In the genomic region with DNA sequence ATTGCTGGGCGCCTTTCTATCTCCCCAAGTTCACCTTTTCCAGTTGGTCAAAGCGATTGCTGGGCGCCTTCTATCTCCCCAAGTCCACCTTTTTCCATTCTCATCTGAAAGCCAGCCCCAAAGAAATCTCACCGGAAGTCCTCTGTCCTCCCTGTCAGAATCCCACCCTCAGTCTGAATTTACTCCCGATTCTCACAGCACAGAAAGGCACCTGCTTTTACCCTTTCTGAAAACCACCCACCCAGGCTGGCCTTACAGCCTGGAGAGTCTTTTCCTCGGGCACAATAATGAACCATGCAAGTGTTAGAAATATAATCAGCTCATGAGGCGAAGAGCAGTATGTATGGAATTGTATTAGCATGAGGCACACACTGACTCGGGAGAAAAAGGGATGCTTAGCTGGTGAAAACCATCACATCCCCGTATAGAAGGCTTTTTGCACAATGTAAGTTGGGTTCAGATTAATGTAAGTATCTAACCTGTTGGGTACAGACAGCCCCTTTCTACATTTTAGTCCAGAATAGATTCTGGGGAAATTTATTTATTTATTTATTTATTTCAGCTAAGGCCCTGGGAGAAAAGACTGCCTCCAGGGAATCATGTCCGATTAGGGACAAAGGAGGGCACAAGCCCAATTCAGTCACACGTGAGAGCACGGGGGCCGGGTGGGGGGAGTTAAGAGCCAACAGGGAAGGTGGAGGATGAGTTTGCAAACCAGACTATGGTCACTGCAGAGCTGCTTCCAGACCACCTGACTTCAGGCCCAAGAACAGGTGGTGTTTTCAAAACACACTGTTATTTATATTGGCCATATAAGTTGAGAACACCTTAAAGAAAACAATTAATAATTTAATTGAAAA, we compare ENCODE assay signal across 8 cellular contexts. TPM values are rescaled to one million over a fixed set of nuclear protein-coding genes. Genes with fewer than 3 reads are reported as not detected.
DNase-seq lines count a peak whose midpoint lies in the region; ATAC-seq and TF ChIP-seq lines count a peak whose summit lies in the region.

No MANE protein-coding gene starts in this region.

- H3K36me3 ChIP-seq in A673 (ENCODE audit: insufficient read depth, low read length, poor library complexity, severe bottlenecking) (no peaks in the 10 kb centered on the region), endodermal cell (ENCODE audit: control insufficient read depth, insufficient read depth, low read length) (no peaks in the 10 kb centered on the region), H7 (replicated peaks; ENCODE audit: control insufficient read depth, insufficient read depth, low read length) (no peaks in the 10 kb centered on the region)

- intact Hi-C loops in A673 (cut with micrococcal nuclease; ENCODE audit: unreplicated experiment): loop anchor here (10.0 kb wide), 1 partner anchor 514 kb away; no protein-coding TSS in a partner anchor

- CTCF ChIA-PET in A673 (lab: Charles Lee): interaction anchor here (1.0 to 1.4 kb wide), 2 partner anchors 54 to 217 kb away, joined by 3 to 5 read pairs; no protein-coding TSS in a partner anchor

- no TSS peak for BruUV-seq in A673 (replicated peaks; lab: Mats Ljungman, UMichigan)

- H3K4me1 Mint-ChIP-seq in IgD-negative memory B cell: peaks cover 11 to 26% (median 15%) of the 10 kb centered on the region in 3 donors
- peaks cover 24% of the 10 kb centered on the region for H3K4me1 Mint-ChIP-seq in endodermal cell
- peaks cover 6 to 14% of the 10 kb centered on the region in 2 donors for H3K4me1 Mint-ChIP-seq in natural killer cell treated with Interleukin-12 subunit alpha and Interleukin-12 subunit beta and Interleukin-15 and Interleukin-18, amount 100 ng/mL, for 72 hours (ENCODE audit: low read depth in 2 of 2)

- DNase-seq in A673 (ENCODE audit: low spot score): no peak
- DNase-seq in endodermal cell: no peak
- DNase-seq in natural killer cell treated with Interleukin-12 subunit alpha and Interleukin-12 subunit beta and Interleukin-15 and Interleukin-18, amount 100 ng/mL, for 72 hours (ENCODE audit: low spot score): no peak
- no peak for DNase-seq in DMS79 treated with DMSO at 0.1 percent for 48 hours (lab: John Stamatoyannopoulos, UW)
- DNase-seq in H7: no peak

- peaks cover 71% of the 10 kb centered on the region for H3K4me1 ChIP-seq in A673 (ENCODE audit: insufficient read depth, low read length, poor library complexity, severe bottlenecking)
- H3K4me1 ChIP-seq in endodermal cell (ENCODE audit: control insufficient read depth, insufficient read depth, low read length): peaks cover 8% of the 10 kb centered on the region

- POLR2A ChIA-PET in A673 (lab: Charles Lee; ENCODE audit: low non-redundant PET): interaction anchor here (0.7 kb wide), 1 partner anchor 564 kb away, joined by 3 read pairs; no protein-coding TSS in a partner anchor

- H3K27ac ChIP-seq in A673 (ENCODE audit: low read depth, low read length, poor library complexity, severe bottlenecking): peak overlapping the region; percentile 70
- H3K27ac ChIP-seq in endodermal cell (ENCODE audit: low read depth, low read length): peak overlapping the region; percentile 72

- no peak for TF ChIP-seq CTCF in A673 (conservative IDR thresholded peaks at IDR 0.05; ENCODE audit: low read depth, low read length)
- TF ChIP-seq CTCF in endodermal cell (conservative IDR thresholded peaks at IDR 0.05): no peak

- H3K27me3 Mint-ChIP-seq in IgD-negative memory B cell (peaks cover 6% of the 10 kb centered on the region), endodermal cell (ENCODE audit: insufficient read depth) (peaks cover 33% of the 10 kb centered on the region)
- peaks cover 8 to 21% of the 10 kb centered on the region in 2 donors for H3K27me3 Mint-ChIP-seq in natural killer cell treated with Interleukin-12 subunit alpha and Interleukin-12 subunit beta and Interleukin-15 and Interleukin-18, amount 100 ng/mL, for 72 hours

- H3K36me3 Mint-ChIP-seq in IgD-negative memory B cell (no peaks in the 10 kb centered on the region), endodermal cell (ENCODE audit: low read depth) (no peaks in the 10 kb centered on the region)
- no peaks in the 10 kb centered on the region for H3K36me3 Mint-ChIP-seq in natural killer cell treated with Interleukin-12 subunit alpha and Interleukin-12 subunit beta and Interleukin-15 and Interleukin-18, amount 100 ng/mL, for 72 hours

- no peak for ATAC-seq in natural killer cell treated with Interleukin-12 subunit alpha and Interleukin-12 subunit beta and Interleukin-15 and Interleukin-18, amount 100 ng/mL, for 72 hours
- ATAC-seq in GM18909 (IDR thresholded peaks at IDR 0.05; ENCODE audit: poor library complexity, unreplicated experiment) (no peak), GM18498 (IDR thresholded peaks at IDR 0.05; ENCODE audit: unreplicated experiment) (no peak)

- H3K27me3 ChIP-seq in A673 (replicated peaks; ENCODE audit: insufficient read depth, low read depth, low read length, poor library complexity) (no peaks in the 10 kb centered on the region), endodermal cell (ENCODE audit: control insufficient read depth, insufficient read depth, low read length, poor library complexity, severe bottlenecking) (peaks cover 97% of the 10 kb centered on the region), H7 (ENCODE audit: control insufficient read depth, insufficient read depth, low read length) (peaks cover 69% of the 10 kb centered on the region)

- peak overlapping the region in 3 of 4 donors; percentile 55 to 83 (median 63) for H3K4me3 Mint-ChIP-seq in IgD-negative memory B cell
- H3K4me3 Mint-ChIP-seq in endodermal cell: peak overlapping the region; percentile 55
- H3K4me3 Mint-ChIP-seq in natural killer cell treated with Interleukin-12 subunit alpha and Interleukin-12 subunit beta and Interleukin-15 and Interleukin-18, amount 100 ng/mL, for 72 hours: peak overlapping the region; percentile 53

- H3K9me3 Mint-ChIP-seq in IgD-negative memory B cell (no peaks in the 10 kb centered on the region), endodermal cell (no peaks in the 10 kb centered on the region)
- H3K9me3 Mint-ChIP-seq in natural killer cell treated with Interleukin-12 subunit alpha and Interleukin-12 subunit beta and Interleukin-15 and Interleukin-18, amount 100 ng/mL, for 72 hours: no peaks in the 10 kb centered on the region

- no peak overlapping the region for H3K9ac ChIP-seq in endodermal cell (ENCODE audit: extremely low read depth, low read length, poor library complexity, severe bottlenecking)

- H3K27ac Mint-ChIP-seq in IgD-negative memory B cell (peak overlapping the region in 2 of 3 donors; percentile 82), endodermal cell (no peak overlapping the region)
- no peak overlapping the region for H3K27ac Mint-ChIP-seq in natural killer cell treated with Interleukin-12 subunit alpha and Interleukin-12 subunit beta and Interleukin-15 and Interleukin-18, amount 100 ng/mL, for 72 hours

- WGBS in endodermal cell (ENCODE audit: insufficient coverage in 1 of 2, insufficient read length in 1 of 2), 2 experiments: 31 to 33% methylated on average over 9 to 13 of the region's 13 CpGs

- peak overlapping the region; percentile 69 for H3K4me3 ChIP-seq in A673 (ENCODE audit: low read depth, low read length, poor library complexity, severe bottlenecking)
- peak overlapping the region; percentile 74 for H3K4me3 ChIP-seq in endodermal cell (ENCODE audit: low read length)
- H3K4me3 ChIP-seq in H7 (ENCODE audit: insufficient read depth, low read depth, low read length): no peak overlapping the region

- no peaks in the 10 kb centered on the region for H3K9me3 ChIP-seq in A673 (ENCODE audit: low read depth, low read length, poor library complexity, severe bottlenecking)
- H3K9me3 ChIP-seq in endodermal cell (ENCODE audit: control insufficient read depth, low read length): no peaks in the 10 kb centered on the region

RNA-seq across cellular contexts. Expression of gene ZFHX3, which starts 1.4 kb away (rescaled TPM):
- total RNA-seq in A673 (2021): 21.7 and 21.8 TPM in 2 replicates
- polyA plus RNA-seq in IgD-negative memory B cell: 1.6 TPM
- 1 to 10 TPM in 1 of 2 donors, under 1 TPM in 1; 0.79 to 2.2 TPM for total RNA-seq in endodermal cell
- 9.3 TPM for polyA plus RNA-seq in endodermal cell (2013, experiment 1 of 2)
- polyA plus RNA-seq in endodermal cell (2013, experiment 2 of 2): 10.4 TPM
- under 1 TPM; 0.50 to 0.78 TPM for total RNA-seq in natural killer cell treated with Interleukin-12 subunit alpha and Interleukin-12 subunit beta and Interleukin-15 and Interleukin-18, amount 100 ng/mL, for 72 hours
- 1.2 and 1.3 TPM in 2 replicates for total RNA-seq in H7 (2014; rRNA removed; shearing (Covaris generic))

Comparison
In these comparisons a context has a peak if more than half of its experiments do, and no peak if none do; other contexts are left out.
1. H3K27ac Mint-ChIP-seq: peak in IgD-negative memory B cell (2 of 3); none in endodermal cell (single experiment) and natural killer cell treated with Interleukin-12 subunit alpha and Interleukin-12 subunit beta and Interleukin-15 and Interleukin-18, amount 100 ng/mL, for 72 hours (0 of 2).
2. Peak in every context shown above with its lines, with median percentiles within 50 percentile points of each other: H3K4me3 Mint-ChIP-seq.